ENCODE assay signal across 26 cellular contexts in genomic region chr14:47833006-47833405, GRCh38.
"Had no signal": no experiment of that assay in that cellular context is flagged by ENCODE, and none has a peak within 500 bp of the region (broad histone marks: within the 10 kb centered on the region; RNA-seq: fewer than 3 reads in every experiment).

No MANE protein-coding gene starts in this region.

- H3K27ac ChIP-seq: heart left ventricle, left ventricle myocardium inferior, neutrophil, parathyroid adenoma, psoas muscle, right atrium auricular region, spleen, suprapubic skin, tibial artery, upper lobe of right lung, WERI-Rb-1 had no signal

- H3K27me3 ChIP-seq: heart left ventricle, neutrophil, right atrium auricular region, spleen, suprapubic skin, tibial artery, upper lobe of right lung had no signal

- H3K27me3 Mint-ChIP-seq: activated CD4-positive, alpha-beta memory T cell treated with anti-CD3 and anti-CD28 coated beads for 36 hours; activated CD4-positive, alpha-beta T cell treated with anti-CD3 and anti-CD28 coated beads, Interleukin-2, amount 10 ng/mL, durations not matched to agents 24 days and 14 days; activated naive CD4-positive, alpha-beta T cell treated with anti-CD3 and anti-CD28 coated beads, Interleukin-2, amount 50 U/mL, for 24 hours; activated naive CD8-positive, alpha-beta T cell treated with anti-CD3 and anti-CD28 coated beads, Interleukin-2, amount 50 U/mL, for 24 hours; natural killer cell treated with Interleukin-12 subunit alpha and Interleukin-12 subunit beta and Interleukin-15 and Interleukin-18, amount 100 ng/mL, for 72 hours had no signal

- H3K36me3 Mint-ChIP-seq: activated CD4-positive, alpha-beta memory T cell treated with anti-CD3 and anti-CD28 coated beads for 36 hours; activated naive CD4-positive, alpha-beta T cell treated with anti-CD3 and anti-CD28 coated beads, Interleukin-2, amount 50 U/mL, for 24 hours; natural killer cell treated with Interleukin-12 subunit alpha and Interleukin-12 subunit beta and Interleukin-15 and Interleukin-18, amount 100 ng/mL, for 72 hours had no signal

- H3K79me2 ChIP-seq: parathyroid adenoma had no signal

- H3K27ac Mint-ChIP-seq: activated CD4-positive, alpha-beta memory T cell treated with anti-CD3 and anti-CD28 coated beads for 36 hours; activated CD4-positive, alpha-beta T cell treated with anti-CD3 and anti-CD28 coated beads, Interleukin-2, amount 10 ng/mL, durations not matched to agents 24 days and 14 days; activated naive CD4-positive, alpha-beta T cell treated with anti-CD3 and anti-CD28 coated beads, Interleukin-2, amount 50 U/mL, for 24 hours; activated naive CD8-positive, alpha-beta T cell treated with anti-CD3 and anti-CD28 coated beads, Interleukin-2, amount 50 U/mL, for 24 hours; activated T-helper 2 cell treated with anti-CD3 and anti-CD28 coated beads, Interferon-gamma antibody, Interleukin-2, Interleukin-4, amounts not matched to agents 10 μg/mL and 5 μg/mL and 100 μg/mL, durations not matched to agents 14 hours and 24 hours and 36 hours; natural killer cell treated with Interleukin-12 subunit alpha and Interleukin-12 subunit beta and Interleukin-15 and Interleukin-18, amount 100 ng/mL, for 72 hours had no signal

- H3K4me1 ChIP-seq: heart left ventricle, left ventricle myocardium inferior, parathyroid adenoma, psoas muscle, right atrium auricular region, spleen, suprapubic skin, tibial artery, upper lobe of right lung had no signal

- H3K4me1 Mint-ChIP-seq: activated CD4-positive, alpha-beta T cell treated with anti-CD3 and anti-CD28 coated beads, Interleukin-2, amount 10 ng/mL, durations not matched to agents 24 days and 14 days; activated naive CD4-positive, alpha-beta T cell treated with anti-CD3 and anti-CD28 coated beads, Interleukin-2, amount 50 U/mL, for 24 hours; activated naive CD8-positive, alpha-beta T cell treated with anti-CD3 and anti-CD28 coated beads, Interleukin-2, amount 50 U/mL, for 24 hours had no signal

- DNase-seq: activated CD4-positive, alpha-beta memory T cell treated with anti-CD3 and anti-CD28 coated beads for 36 hours; activated CD4-positive, alpha-beta T cell treated with anti-CD3 and anti-CD28 coated beads, Interleukin-2, amount 10 ng/mL, durations not matched to agents 24 days and 14 days; activated CD8-positive, alpha-beta memory T cell treated with anti-CD3 and anti-CD28 coated beads, Interleukin-2, amount 50 U/mL, for 4 hours; activated naive CD8-positive, alpha-beta T cell treated with anti-CD3 and anti-CD28 coated beads, Interleukin-2, amount 50 U/mL, for 24 hours; activated T-cell treated with anti-CD3 and anti-CD28 coated beads, Interleukin-2, amount 50 U/mL, for 48 hours; amygdala; caudate nucleus; cortex of kidney; heart left ventricle; left ventricle myocardium inferior; mesendoderm; psoas muscle; spleen; stimulated activated naive CD4-positive, alpha-beta T cell; tibial artery; upper lobe of right lung; WERI-Rb-1 had no signal

- H3K4me3 ChIP-seq: heart left ventricle, left ventricle myocardium inferior, lung, psoas muscle, right atrium auricular region, spleen, suprapubic skin, tibial artery, upper lobe of right lung had no signal

- H3K9ac ChIP-seq: parathyroid adenoma had no signal

- H3K36me3 ChIP-seq: heart left ventricle, left ventricle myocardium inferior, neutrophil, right atrium auricular region, spleen, suprapubic skin, tibial artery, upper lobe of right lung, WERI-Rb-1 had no signal

- ATAC-seq: activated CD4-positive, CD25-positive, alpha-beta regulatory T cell treated with anti-CD3 and anti-CD28 coated beads, Interleukin-2, amount 50 U/mL, for 24 hours; activated naive CD8-positive, alpha-beta T cell treated with anti-CD3 and anti-CD28 coated beads, Interleukin-2, amount 50 U/mL, for 24 hours; heart left ventricle; natural killer cell treated with Interleukin-12 subunit alpha and Interleukin-12 subunit beta and Interleukin-15 and Interleukin-18, amount 100 ng/mL, for 72 hours; psoas muscle; upper lobe of right lung had no signal

- H3K4me3 Mint-ChIP-seq: activated CD4-positive, alpha-beta memory T cell treated with anti-CD3 and anti-CD28 coated beads for 36 hours; activated CD4-positive, alpha-beta T cell treated with anti-CD3 and anti-CD28 coated beads, Interleukin-2, amount 10 ng/mL, durations not matched to agents 24 days and 14 days; activated naive CD4-positive, alpha-beta T cell treated with anti-CD3 and anti-CD28 coated beads, Interleukin-2, amount 50 U/mL, for 24 hours; activated naive CD8-positive, alpha-beta T cell treated with anti-CD3 and anti-CD28 coated beads, Interleukin-2, amount 50 U/mL, for 24 hours; natural killer cell treated with Interleukin-12 subunit alpha and Interleukin-12 subunit beta and Interleukin-15 and Interleukin-18, amount 100 ng/mL, for 72 hours had no signal

- H3K9me3 ChIP-seq: neutrophil, psoas muscle, right atrium auricular region, tibial artery, upper lobe of right lung had no signal

- H2AFZ ChIP-seq: parathyroid adenoma had no signal

- H3K9me3 Mint-ChIP-seq: activated naive CD4-positive, alpha-beta T cell treated with anti-CD3 and anti-CD28 coated beads, Interleukin-2, amount 50 U/mL, for 24 hours; natural killer cell treated with Interleukin-12 subunit alpha and Interleukin-12 subunit beta and Interleukin-15 and Interleukin-18, amount 100 ng/mL, for 72 hours had no signal
